Comparison of ENCODE assay signal across 11 cellular contexts in genomic region chr12:8035440-8036010, GRCh38. TPM values are rescaled to one million over a fixed set of nuclear protein-coding genes. Genes with fewer than 3 reads are reported as not detected.
DNase-seq lines count a peak whose midpoint lies in the region; ATAC-seq and TF ChIP-seq lines count a peak whose summit lies in the region.
"Had no signal": no experiment of that assay in that cellular context is flagged by ENCODE, and none has a peak within 500 bp of the region (broad histone marks: within the 10 kb centered on the region; RNA-seq: fewer than 3 reads in every experiment).

No MANE protein-coding gene starts in this region.

- DNase-seq in activated T-cell treated with anti-CD3 and anti-CD28 coated beads, Interleukin-2, amount 50 U/mL, for 72 hours, result no peak
- no peak for DNase-seq in activated T-cell treated with anti-CD3 and anti-CD28 coated beads, Interleukin-2, amount 50 U/mL, for 48 hours
- DNase-seq in mammary epithelial cell (no peak), mesenchymal stem cell (peak; percentile 33), tibial artery (no peak), NCI-H345 (lab: John Stamatoyannopoulos, UW) (no peak), NCI-H1417 (lab: John Stamatoyannopoulos, UW) (no peak), Kasumi-1 (lab: John Stamatoyannopoulos, UW) (no peak)
- DNase-seq: amygdala, pancreas, Peyer's patch had no signal

- H3K27ac ChIP-seq in mammary epithelial cell (ENCODE audit: insufficient read depth, low read depth, low read length) (no peak overlapping the region), mesenchymal stem cell (ENCODE audit: low read length, poor library complexity, severe bottlenecking) (no peak overlapping the region), tibial artery (peak overlapping the region; percentile 92 to 97)

- no peak overlapping the region for H2BK5ac ChIP-seq in mesenchymal stem cell (ENCODE audit: low read depth, low read length, poor library complexity, severe bottlenecking)

- H3K9ac ChIP-seq in mammary epithelial cell (ENCODE audit: insufficient read depth, low read length) (no peak overlapping the region), mesenchymal stem cell (ENCODE audit: low read length) (peak overlapping the region; percentile 96)

- H2BK120ac ChIP-seq in mesenchymal stem cell (ENCODE audit: low read depth, low read length), result no peak overlapping the region

- H4K91ac ChIP-seq in mesenchymal stem cell (ENCODE audit: low read length), result no peak overlapping the region

- peaks cover 74% of the 10 kb centered on the region for H3K4me1 Mint-ChIP-seq in activated T-cell treated with anti-CD3 and anti-CD28 coated beads, Interleukin-2, amount 50 U/mL, for 72 hours (ENCODE audit: low read depth)

- no TSS peak for BruUV-seq in mammary epithelial cell (replicated peaks; lab: Mats Ljungman, UMichigan)

- peaks cover 51% of the 10 kb centered on the region for H3K4me1 ChIP-seq in mammary epithelial cell (ENCODE audit: insufficient read depth, low read length)
- H3K4me1 ChIP-seq in mesenchymal stem cell (ENCODE audit: control insufficient read depth, insufficient read depth, low read depth, low read length), result peaks cover 24% of the 10 kb centered on the region
- H3K4me1 ChIP-seq in tibial artery, result peaks cover 0 to 71% (median 63%) of the 10 kb centered on the region in 4 donors

- no peak for ATAC-seq in activated T-cell treated with anti-CD3 and anti-CD28 coated beads, Interleukin-2, amount 50 U/mL, for 72 hours (replicated peaks in 1 of 2)
- ATAC-seq: pancreas had no signal

- no peak overlapping the region for H2BK15ac ChIP-seq in mesenchymal stem cell (ENCODE audit: low read depth, poor library complexity, severe bottlenecking)

- H3K9me3 ChIP-seq in mammary epithelial cell (replicated peaks; ENCODE audit: insufficient read depth, low read length) (no peaks in the 10 kb centered on the region), mesenchymal stem cell (ENCODE audit: control insufficient read depth, low read length) (no peaks in the 10 kb centered on the region), tibial artery (no peaks in the 10 kb centered on the region)
- H3K9me3 ChIP-seq: pancreas, Peyer's patch had no signal

- H2AFZ ChIP-seq in mammary epithelial cell (ENCODE audit: low read depth, low read length), result no peak overlapping the region
- H2AFZ ChIP-seq in mesenchymal stem cell (ENCODE audit: low read depth, low read length), result no peak overlapping the region

- 64% methylated on average over 3 of the region's 5 CpGs for WGBS in mammary epithelial cell (ENCODE audit: low coverage, missing lambda C conversion rate)
- WGBS in mesenchymal stem cell, result 100% methylated on average over 4 of the region's 5 CpGs

- no peak overlapping the region for H3K27ac Mint-ChIP-seq in activated T-cell treated with anti-CD3 and anti-CD28 coated beads, Interleukin-2, amount 50 U/mL, for 72 hours

- no peak overlapping the region for H2BK12ac ChIP-seq in mesenchymal stem cell (ENCODE audit: low read length in 2 of 2)

- dilution Hi-C loops in mammary epithelial cell (cut with HindIII; ENCODE audit: low sequenced_read_pairs), result no loop called here

- H3K4me2 ChIP-seq in mammary epithelial cell (ENCODE audit: insufficient read depth, low read depth, low read length) (peak overlapping the region; percentile 6), mesenchymal stem cell (ENCODE audit: low read length, poor library complexity, severe bottlenecking) (no peak overlapping the region)

- H3K36me3 Mint-ChIP-seq in activated T-cell treated with anti-CD3 and anti-CD28 coated beads, Interleukin-2, amount 50 U/mL, for 72 hours (ENCODE audit: insufficient read depth in 2 of 2), result peaks cover under 1 to 2% of the 10 kb centered on the region in 2 donors

- no peaks in the 10 kb centered on the region for H3K9me3 Mint-ChIP-seq in activated T-cell treated with anti-CD3 and anti-CD28 coated beads, Interleukin-2, amount 50 U/mL, for 72 hours

- H3K4me3 Mint-ChIP-seq in activated T-cell treated with anti-CD3 and anti-CD28 coated beads, Interleukin-2, amount 50 U/mL, for 72 hours, result peak overlapping the region; percentile 80 to 94

- peaks cover under 1% of the 10 kb centered on the region for H3K36me3 ChIP-seq in mammary epithelial cell (ENCODE audit: insufficient read depth, low read length)
- H3K36me3 ChIP-seq in mesenchymal stem cell (ENCODE audit: control insufficient read depth in 1 of 2, insufficient read depth in 2 of 2, low read depth in 1 of 2, low read length in 2 of 2), result peaks cover 6 to 19% of the 10 kb centered on the region in 2 experiments
- peaks cover under 1 to 10% (median 4%) of the 10 kb centered on the region in 3 donors for H3K36me3 ChIP-seq in tibial artery

- no peak overlapping the region for H3K23ac ChIP-seq in mesenchymal stem cell (ENCODE audit: low read length in 2 of 2)

- no peak overlapping the region for H3K4ac ChIP-seq in mesenchymal stem cell (ENCODE audit: low read depth in 1 of 2, low read length in 2 of 2)

- intact Hi-C loops in mammary epithelial cell (cut with micrococcal nuclease) (loop anchor here (5.0 kb wide), 1 partner anchor 42 kb away; no protein-coding TSS in a partner anchor), tibial artery (cut with DNase I; ENCODE audit: low total_unique reads) (loop anchor here (5.0 kb wide), 1 partner anchor 207 kb away; no protein-coding TSS in a partner anchor)

- H3K79me1 ChIP-seq in mesenchymal stem cell (replicated peaks; ENCODE audit: low read length, poor library complexity, severe bottlenecking), result peaks cover 32% of the 10 kb centered on the region

- H3K14ac ChIP-seq in mesenchymal stem cell (ENCODE audit: low read length in 2 of 2), result no peak overlapping the region

- no peak for TF ChIP-seq CTCF in mammary epithelial cell (conservative IDR thresholded peaks at IDR 0.05 in 1 of 2, IDR thresholded peaks at IDR 0.05 in 1 of 2; ENCODE audit: extremely low read depth in 1 of 2, insufficient read depth in 1 of 2, low read depth in 1 of 2, low read length in 2 of 2)
- TF ChIP-seq CTCF in tibial artery (IDR thresholded peaks at IDR 0.05), result no peak

- H3K27me3 Mint-ChIP-seq in activated T-cell treated with anti-CD3 and anti-CD28 coated beads, Interleukin-2, amount 50 U/mL, for 72 hours (ENCODE audit: low read depth), result no peaks in the 10 kb centered on the region

- H4K20me1 ChIP-seq in mammary epithelial cell (ENCODE audit: insufficient read depth, low read length), result no peaks in the 10 kb centered on the region

- H3K79me2 ChIP-seq in mammary epithelial cell (ENCODE audit: insufficient read depth, low read length), result peaks cover 64% of the 10 kb centered on the region

- no peak overlapping the region for H3K4me3 ChIP-seq in mammary epithelial cell (replicated peaks in 1 of 3; ENCODE audit: insufficient read depth in 1 of 3, low read depth in 2 of 3, low read length in 3 of 3)
- H3K4me3 ChIP-seq in mesenchymal stem cell (ENCODE audit: insufficient read depth in 1 of 2, low read depth in 1 of 2, low read length in 2 of 2), result peak overlapping the region in 1 of 2 experiments; percentile 89
- peak overlapping the region; percentile 80 to 85 for H3K4me3 ChIP-seq in tibial artery

- H3K18ac ChIP-seq in mesenchymal stem cell (ENCODE audit: low read depth in 1 of 2, low read length in 2 of 2), result no peak overlapping the region

- CTCF ChIA-PET in mammary epithelial cell (lab: Charles Lee; ENCODE audit: low non-redundant PET), result no interaction called here

- no peaks in the 10 kb centered on the region for H3K27me3 ChIP-seq in mammary epithelial cell (ENCODE audit: insufficient read depth, low read length)
- no peaks in the 10 kb centered on the region for H3K27me3 ChIP-seq in mesenchymal stem cell (ENCODE audit: control insufficient read depth in 1 of 2, insufficient read depth in 1 of 2, low read length in 2 of 2)
- H3K27me3 ChIP-seq in tibial artery, result no peaks in the 10 kb centered on the region
- H3K27me3 ChIP-seq: pancreas, Peyer's patch had no signal

- in situ Hi-C loops in mammary epithelial cell (cut with MboI; ENCODE audit: low sequenced_read_pairs in 2 of 2), result no loop called here

- H4K8ac ChIP-seq in mesenchymal stem cell (ENCODE audit: low read length), result no peak overlapping the region

- H2AK5ac ChIP-seq in mesenchymal stem cell (ENCODE audit: low read length, severe bottlenecking), result no peak overlapping the region

RNA-seq across cellular contexts. Expression of gene FOXJ2, which starts 3.0 kb away (rescaled TPM):
- 10 to 100 TPM; 26.6 to 27.8 TPM for total RNA-seq in activated T-cell treated with anti-CD3 and anti-CD28 coated beads, Interleukin-2, amount 50 U/mL, for 72 hours
- 10 to 100 TPM in 1 of 2 donors, 1 to 10 TPM in 1; 7.2 to 16.4 TPM for total RNA-seq in mammary epithelial cell
- 5.1 TPM for polyA plus RNA-seq in mammary epithelial cell
- polyA minus RNA-seq in mammary epithelial cell, result 18.9 TPM
- polyA plus RNA-seq in mesenchymal stem cell (2013, experiment 1 of 2), result 12.5 TPM
- polyA plus RNA-seq in mesenchymal stem cell (2013, experiment 2 of 2), result 11.9 TPM

RNA-seq across cellular contexts. Expression of gene C3AR1, which starts 30.6 kb away (rescaled TPM):
- under 1 TPM; 0.19 to 0.79 TPM for total RNA-seq in activated T-cell treated with anti-CD3 and anti-CD28 coated beads, Interleukin-2, amount 50 U/mL, for 72 hours
- under 1 TPM; 0.17 to 0.42 TPM for total RNA-seq in mammary epithelial cell
- polyA plus RNA-seq in mammary epithelial cell, result 0.25 TPM
- polyA minus RNA-seq in mammary epithelial cell, result not detected
- 7.6 TPM for polyA plus RNA-seq in mesenchymal stem cell (2013, experiment 1 of 2)
- 7.4 TPM for polyA plus RNA-seq in mesenchymal stem cell (2013, experiment 2 of 2)

RNA-seq across cellular contexts. Expression of gene NECAP1, which starts 46.5 kb away (rescaled TPM):
- total RNA-seq in activated T-cell treated with anti-CD3 and anti-CD28 coated beads, Interleukin-2, amount 50 U/mL, for 72 hours, result 10 to 100 TPM; 34.2 to 43.5 TPM
- total RNA-seq in mammary epithelial cell, result 10 to 100 TPM; 33.8 to 43.5 TPM
- polyA plus RNA-seq in mammary epithelial cell, result 26.4 TPM
- polyA minus RNA-seq in mammary epithelial cell, result 24.7 TPM
- 14.4 TPM for polyA plus RNA-seq in mesenchymal stem cell (2013, experiment 1 of 2)
- 14.2 TPM for polyA plus RNA-seq in mesenchymal stem cell (2013, experiment 2 of 2)

Comparison
In these comparisons a context has a peak if more than half of its experiments do, and no peak if none do; other contexts are left out.
1. H3K27ac ChIP-seq: peak in tibial artery (2 of 2); none in mammary epithelial cell (single experiment) and mesenchymal stem cell (single experiment).
2. H3K4me3 ChIP-seq: peak in tibial artery (2 of 2); none in mammary epithelial cell (0 of 3).